In the genomic region with DNA sequence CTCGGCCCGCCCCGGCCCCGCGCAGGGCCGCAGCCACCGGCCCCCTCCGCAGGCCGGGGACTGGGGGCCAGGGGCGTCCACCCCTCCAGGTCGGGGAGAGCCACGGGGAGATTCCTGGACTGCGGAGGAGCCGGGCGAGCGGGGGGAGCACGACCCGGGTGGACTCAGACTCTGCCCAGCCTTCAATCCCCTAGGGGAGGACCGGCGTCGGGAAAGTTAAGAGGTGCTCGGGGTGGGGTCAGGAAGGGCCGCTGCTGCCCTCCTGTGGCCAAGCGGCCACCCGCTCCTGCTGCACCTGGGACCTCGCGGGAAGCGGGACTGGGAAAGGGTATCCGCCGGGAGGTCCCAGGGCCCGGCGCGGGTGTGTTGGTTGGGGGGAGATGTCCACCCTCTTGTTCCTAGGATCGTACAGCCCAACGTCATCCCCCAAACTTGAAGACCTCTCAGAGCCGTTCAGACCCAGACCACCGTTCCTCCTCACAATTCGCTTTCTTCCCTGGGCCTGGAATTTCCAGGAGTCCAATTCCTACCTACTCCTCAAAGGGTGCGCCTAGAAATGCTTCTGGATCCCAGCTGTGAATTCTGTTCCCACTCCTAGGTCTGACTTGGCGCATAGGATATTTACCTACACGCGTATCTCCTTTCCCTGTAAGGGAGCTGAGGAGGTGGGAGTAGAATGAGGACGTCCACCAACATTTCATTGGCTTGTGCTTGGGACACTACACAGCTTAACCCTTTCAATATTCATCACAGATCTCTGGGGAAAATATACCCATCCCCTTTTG, we compare ENCODE assay signal across 8 cellular contexts. TPM values are rescaled to one million over a fixed set of nuclear protein-coding genes. Genes with fewer than 3 reads are reported as not detected.
DNase-seq lines count a peak whose midpoint lies in the region; ATAC-seq and TF ChIP-seq lines count a peak whose summit lies in the region.

No MANE protein-coding gene starts in this region.

- CTCF ChIA-PET in PC-9 (lab: Charles Lee): interaction anchor here (0.5 to 1.0 kb wide), 4 partner anchors 33 to 156 kb away, joined by 3 to 5 read pairs (median 4); partner anchors contain the start of gene MOV10

- peaks cover 13% of the 10 kb centered on the region for H3K27me3 Mint-ChIP-seq in activated T-helper 1 cell treated with anti-CD3 and anti-CD28 coated beads, Interleukin-12 subunit alpha, Interleukin-12 subunit beta, Interleukin-2, Interleukin-4 antibody, amounts not matched to agents 30 ng/mL and 10 ng/mL and 1 ng/mL, durations not matched to agents 14 hours and 24 hours and 36 hours (ENCODE audit: insufficient read depth)

- intact Hi-C loops in PC-9 (cut with micrococcal nuclease; ENCODE audit: unreplicated experiment) (loop anchor here (1.0 to 10.0 kb wide), 4 partner anchors 88 to 317 kb away; partner anchors contain the start of genes CAPZA1 and ST7L), stomach (cut with DNase I; ENCODE audit: low total_unique reads) (loop anchor here (10.0 kb wide), 1 partner anchor 323 kb away; no protein-coding TSS in a partner anchor)
- intact Hi-C loops in activated T-helper 1 cell treated with anti-CD3 and anti-CD28 coated beads, Interleukin-12 subunit alpha, Interleukin-12 subunit beta, Interleukin-2, Interleukin-4 antibody, amounts not matched to agents 30 ng/mL and 10 ng/mL and 1 ng/mL, durations not matched to agents 14 hours and 24 hours and 36 hours (cut with micrococcal nuclease): loop anchor here (1.0 to 10.0 kb wide), 6 partner anchors 8 to 1227 kb away; partner anchors contain the start of genes CAPZA1, PPM1J and ST7L

- TF ChIP-seq POLR2A in stomach (IDR thresholded peaks at IDR 0.05): no peak

- TF ChIP-seq EP300 in stomach (IDR thresholded peaks at IDR 0.05): no peak

- peak overlapping the region; percentile 40 for H3K9ac ChIP-seq in HUES6 (ENCODE audit: low read length)

- H3K9me3 ChIP-seq in HUES6 (ENCODE audit: control insufficient read depth, insufficient read depth, low read depth, low read length) (no peaks in the 10 kb centered on the region), PC-9 (ENCODE audit: insufficient read depth, low read depth) (no peaks in the 10 kb centered on the region), stomach (no peaks in the 10 kb centered on the region)

- peaks cover 34% of the 10 kb centered on the region for H3K79me2 ChIP-seq in PC-9 (ENCODE audit: low read depth)

- H3K27me3 ChIP-seq in HUES6 (ENCODE audit: control insufficient read depth, insufficient read depth, low read length): peaks cover 46% of the 10 kb centered on the region
- no peaks in the 10 kb centered on the region for H3K27me3 ChIP-seq in PC-9 (ENCODE audit: insufficient read depth, low read depth)
- no peaks in the 10 kb centered on the region for H3K27me3 ChIP-seq in stomach

- H3K4me2 ChIP-seq in PC-9: peak overlapping the region; percentile 74

- H3K4me3 Mint-ChIP-seq in activated T-helper 1 cell treated with anti-CD3 and anti-CD28 coated beads, Interleukin-12 subunit alpha, Interleukin-12 subunit beta, Interleukin-2, Interleukin-4 antibody, amounts not matched to agents 30 ng/mL and 10 ng/mL and 1 ng/mL, durations not matched to agents 14 hours and 24 hours and 36 hours: peak overlapping the region; percentile 84

- WGBS in stomach, 5 donors: 4 to 8% (median 4%) methylated on average over 28 to 41 of the region's 43 CpGs

- H2AFZ ChIP-seq in PC-9: peak overlapping the region; percentile 70

- BruUV-seq in PC-9 (replicated peaks; lab: Mats Ljungman, UMichigan): no TSS peak

- H3K9me2 ChIP-seq in PC-9 (ENCODE audit: insufficient read depth): no peaks in the 10 kb centered on the region

- H3K4me3 ChIP-seq in HUES6 (ENCODE audit: low read depth, low read length) (peak overlapping the region; percentile 88), PC-9 (peak overlapping the region; percentile 87), stomach (peak overlapping the region; percentile 72 to 95 (median 87))

- POLR2A ChIA-PET in PC-9 (lab: Charles Lee; ENCODE audit: unreplicated experiment): no interaction called here

- H3K9me3 Mint-ChIP-seq in activated T-helper 1 cell treated with anti-CD3 and anti-CD28 coated beads, Interleukin-12 subunit alpha, Interleukin-12 subunit beta, Interleukin-2, Interleukin-4 antibody, amounts not matched to agents 30 ng/mL and 10 ng/mL and 1 ng/mL, durations not matched to agents 14 hours and 24 hours and 36 hours: no peaks in the 10 kb centered on the region

- peaks cover 9% of the 10 kb centered on the region for H3K36me3 Mint-ChIP-seq in activated T-helper 1 cell treated with anti-CD3 and anti-CD28 coated beads, Interleukin-12 subunit alpha, Interleukin-12 subunit beta, Interleukin-2, Interleukin-4 antibody, amounts not matched to agents 30 ng/mL and 10 ng/mL and 1 ng/mL, durations not matched to agents 14 hours and 24 hours and 36 hours (ENCODE audit: low read depth)

- DNase-seq in DMS79 treated with DMSO at 0.1 percent for 48 hours (lab: John Stamatoyannopoulos, UW) (peak; percentile 74), PC-9 (peak; percentile 84 to 90), fibroblast of gingiva (ENCODE audit: low read depth) (peak; percentile 83), myocyte (ENCODE audit: low read depth) (peak; percentile 92), stomach (peak; percentile 89)
- DNase-seq in activated T-helper 1 cell treated with anti-CD3 and anti-CD28 coated beads, Interleukin-12 subunit alpha, Interleukin-12 subunit beta, Interleukin-2, Interleukin-4 antibody, amounts not matched to agents 30 ng/mL and 10 ng/mL and 1 ng/mL, durations not matched to agents 14 hours and 24 hours and 36 hours (ENCODE audit: low spot score): peak; percentile 60

- ATAC-seq in GM21528 (IDR thresholded peaks at IDR 0.05; ENCODE audit: low FRiP score, unreplicated experiment): peak; percentile 62

- peak overlapping the region; percentile 81 for H3K27ac Mint-ChIP-seq in activated T-helper 1 cell treated with anti-CD3 and anti-CD28 coated beads, Interleukin-12 subunit alpha, Interleukin-12 subunit beta, Interleukin-2, Interleukin-4 antibody, amounts not matched to agents 30 ng/mL and 10 ng/mL and 1 ng/mL, durations not matched to agents 14 hours and 24 hours and 36 hours

- peaks cover 50% of the 10 kb centered on the region for H3K4me1 ChIP-seq in HUES6 (ENCODE audit: control insufficient read depth, insufficient read depth, low read length)
- H3K4me1 ChIP-seq in PC-9 (replicated peaks; ENCODE audit: insufficient read depth): peaks cover 38% of the 10 kb centered on the region
- H3K4me1 ChIP-seq in stomach: peaks cover 35 to 45% (median 44%) of the 10 kb centered on the region in 4 donors

- peaks cover 52% of the 10 kb centered on the region for H3K4me1 Mint-ChIP-seq in activated T-helper 1 cell treated with anti-CD3 and anti-CD28 coated beads, Interleukin-12 subunit alpha, Interleukin-12 subunit beta, Interleukin-2, Interleukin-4 antibody, amounts not matched to agents 30 ng/mL and 10 ng/mL and 1 ng/mL, durations not matched to agents 14 hours and 24 hours and 36 hours (ENCODE audit: low read depth)

- TF ChIP-seq CTCF in PC-9 (conservative IDR thresholded peaks at IDR 0.05) (peak; percentile 93), stomach (IDR thresholded peaks at IDR 0.05) (peak in 5 of 7 experiments; percentile 81 to 92 (median 87))

- H3K36me3 ChIP-seq in HUES6 (ENCODE audit: control insufficient read depth, insufficient read depth, low read length): peaks cover 6% of the 10 kb centered on the region
- peaks cover 7% of the 10 kb centered on the region for H3K36me3 ChIP-seq in PC-9 (ENCODE audit: low read depth)
- peaks cover 6 to 16% (median 12%) of the 10 kb centered on the region in 4 donors for H3K36me3 ChIP-seq in stomach

- H4K20me1 ChIP-seq in PC-9 (ENCODE audit: insufficient read depth): no peaks in the 10 kb centered on the region

- H3K27ac ChIP-seq in HUES6 (ENCODE audit: low read depth, low read length): no peak overlapping the region
- no peak overlapping the region for H3K27ac ChIP-seq in PC-9
- H3K27ac ChIP-seq in stomach: peak overlapping the region; percentile 91 to 98 (median 96)

- H3F3A ChIP-seq in PC-9 (ENCODE audit: insufficient read depth, low read depth): peaks cover 24% of the 10 kb centered on the region

RNA-seq across cellular contexts. Expression of gene RHOC, which starts 0.5 kb away (rescaled TPM):
- 200 and 220 TPM in 2 replicates for total RNA-seq in PC-9 (2021)
- 50.4 and 63.4 TPM in 2 replicates for total RNA-seq in activated T-helper 1 cell treated with anti-CD3 and anti-CD28 coated beads, Interleukin-12 subunit alpha, Interleukin-12 subunit beta, Interleukin-2, Interleukin-4 antibody, amounts not matched to agents 30 ng/mL and 10 ng/mL and 1 ng/mL, durations not matched to agents 14 hours and 24 hours and 36 hours
- total RNA-seq in myocyte: 174 and 188 TPM in 2 replicates
- 441 TPM for polyA plus RNA-seq in myocyte (2012)
- 100 to 1,000 TPM in 4 of 5 donors, 10 to 100 TPM in 1; 99.8 to 149 (median 113) TPM for total RNA-seq in stomach
- polyA plus RNA-seq in stomach: 100 to 1,000 TPM; 159 to 375 (median 244) TPM

RNA-seq across cellular contexts. Expression of gene PPM1J, which starts 7.7 kb away (rescaled TPM):
- total RNA-seq in PC-9 (2021) (6.0 and 7.7 TPM in 2 replicates), myocyte (1.5 and 2.4 TPM in 2 replicates), stomach (1 to 10 TPM in 1 of 5 donors, under 1 TPM in 1, not detected in 3; 0.87 to 1.3 TPM)
- total RNA-seq in activated T-helper 1 cell treated with anti-CD3 and anti-CD28 coated beads, Interleukin-12 subunit alpha, Interleukin-12 subunit beta, Interleukin-2, Interleukin-4 antibody, amounts not matched to agents 30 ng/mL and 10 ng/mL and 1 ng/mL, durations not matched to agents 14 hours and 24 hours and 36 hours: 0.60 and 1.1 TPM in 2 replicates
- 0.69 TPM for polyA plus RNA-seq in myocyte (2012)
- 1 to 10 TPM in 1 of 3 donors, under 1 TPM in 1, not detected in 1; 0.50 to 4.0 TPM for polyA plus RNA-seq in stomach

RNA-seq across cellular contexts. Expression of gene MOV10, which starts 33.0 kb away (rescaled TPM):
- total RNA-seq in PC-9 (2021) (73.7 and 78.3 TPM in 2 replicates), myocyte (15.0 and 16.4 TPM in 2 replicates), stomach (100 to 1,000 TPM in 1 of 5 donors, 10 to 100 TPM in 4; 25.9 to 137 (median 79.0) TPM)
- total RNA-seq in activated T-helper 1 cell treated with anti-CD3 and anti-CD28 coated beads, Interleukin-12 subunit alpha, Interleukin-12 subunit beta, Interleukin-2, Interleukin-4 antibody, amounts not matched to agents 30 ng/mL and 10 ng/mL and 1 ng/mL, durations not matched to agents 14 hours and 24 hours and 36 hours: 64.6 and 66.2 TPM in 2 replicates
- polyA plus RNA-seq in myocyte (2012): 24.7 TPM
- polyA plus RNA-seq in stomach: 10 to 100 TPM; 43.2 to 86.9 (median 54.5) TPM

Comparison
In these comparisons a context has a peak if more than half of its experiments do, and no peak if none do; other contexts are left out.
1. H3K27ac ChIP-seq: peak in stomach (5 of 5); none in HUES6 (single experiment) and PC-9 (single experiment).
2. Peak in every context shown above with its lines, with median percentiles within 50 percentile points of each other: DNase-seq and H3K4me3 ChIP-seq.